13 cellular contexts compared by ENCODE assay signal in the genomic region with DNA sequence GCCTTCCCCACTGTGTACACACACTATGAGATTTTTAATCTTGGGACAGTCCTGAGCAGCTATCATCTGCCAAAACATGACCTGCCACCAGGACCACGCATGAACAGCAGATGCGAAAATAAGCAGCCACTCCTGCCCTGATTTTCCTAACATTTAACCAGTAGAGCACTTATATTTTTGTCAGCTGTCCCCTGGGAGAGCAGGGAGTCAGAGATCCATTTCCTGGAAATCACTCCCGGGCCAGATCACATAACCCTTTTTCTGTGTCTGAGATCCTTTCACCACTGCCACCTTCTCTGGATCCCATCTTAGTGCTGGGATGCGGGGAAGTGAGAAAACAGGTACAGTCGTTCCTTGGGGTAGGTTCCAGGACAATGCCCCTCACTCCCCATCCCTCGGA. TPM values are rescaled to one million over a fixed set of nuclear protein-coding genes. Genes with fewer than 3 reads are reported as not detected.
DNase-seq lines count a peak whose midpoint lies in the region; ATAC-seq and TF ChIP-seq lines count a peak whose summit lies in the region.
"Had no signal": no experiment of that assay in that cellular context is flagged by ENCODE, and none has a peak within 500 bp of the region (broad histone marks: within the 10 kb centered on the region; RNA-seq: fewer than 3 reads in every experiment).

No MANE protein-coding gene starts in this region.

- peak overlapping the region; percentile 24; the same call in 1 of the 2 replicates for H3K4me2 ChIP-seq in IMR-90 (ENCODE audit: low read depth, low read length)
- H3K4me2 ChIP-seq: PC-9 had no signal

- H3K9me3 Mint-ChIP-seq in brain, result no peaks in the 10 kb centered on the region
- no peaks in the 10 kb centered on the region for H3K9me3 Mint-ChIP-seq in immature natural killer cell

- H3K36me3 Mint-ChIP-seq in brain (no peaks in the 10 kb centered on the region), immature natural killer cell (no peaks in the 10 kb centered on the region)

- peak overlapping the region; percentile 97 for H2BK120ac ChIP-seq in IMR-90 (ENCODE audit: low read depth, low read length)

- H4K5ac ChIP-seq in IMR-90 (ENCODE audit: low read depth, low read length), result peak overlapping the region; percentile 99

- H3K36me3 ChIP-seq in IMR-90 (ENCODE audit: control insufficient read depth, insufficient read depth, low read length), result no peaks in the 10 kb centered on the region

- peak overlapping the region; percentile 74 for H3K9ac ChIP-seq in IMR-90 (ENCODE audit: low read depth, low read length)

- H3K4me1 Mint-ChIP-seq in brain, result no peaks in the 10 kb centered on the region
- peaks cover 6 to 8% of the 10 kb centered on the region in 2 donors for H3K4me1 Mint-ChIP-seq in immature natural killer cell

- no peak for DNase-seq in IMR-90
- no peak for DNase-seq in immature natural killer cell
- DNase-seq in NOMO-1 (lab: John Stamatoyannopoulos, UW; ENCODE audit: unreplicated experiment in 2 of 2), result no peak
- DNase-seq in SHP77 treated with DMSO at 0.1 percent for 48 hours (lab: John Stamatoyannopoulos, UW), result no peak
- DNase-seq: DND-41, midbrain, NCI-H1694 treated with DMSO at 0.1 percent for 48 hours, PC-9 had no signal

- H3K4me3 ChIP-seq in IMR-90 (ENCODE audit: insufficient read depth, low read depth, low read length) (no peak overlapping the region), skin epidermis (no peak overlapping the region)
- H3K4me3 ChIP-seq: PC-9 had no signal

- no TSS peak for BruUV-seq in IMR-90 (replicated peaks; lab: Mats Ljungman, UMichigan)

- H4K8ac ChIP-seq in IMR-90 (ENCODE audit: low read depth in 2 of 2, low read length in 2 of 2), result peak overlapping the region; percentile 88 to 95

- TF ChIP-seq CTCF in IMR-90 (conservative IDR thresholded peaks at IDR 0.05; ENCODE audit: low read depth, low read length) (no peak), brain (conservative IDR thresholded peaks at IDR 0.05) (no peak)

- H2BK15ac ChIP-seq in IMR-90 (ENCODE audit: low read depth, low read length), result peak overlapping the region; percentile 93

- peak overlapping the region; percentile 97 for H3K4ac ChIP-seq in IMR-90 (ENCODE audit: low read depth, low read length)

- WGBS in IMR-90 (ENCODE audit: extremely low coverage in 2 of 2, insufficient read length in 1 of 2), 2 experiments, result 87% methylated on average over 2 of the region's 6 CpGs; no CpG with 5 or more reads in 1 of the 2 experiments

- H3K27me3 Mint-ChIP-seq in brain (peaks cover 3% of the 10 kb centered on the region), immature natural killer cell (ENCODE audit: low read depth in 3 of 3) (peaks cover 0 to 5% (median 0%) of the 10 kb centered on the region in 3 donors)

- intact Hi-C loops in IMR-90 (cut with micrococcal nuclease), result loop anchor here (2.0 kb wide), 1 partner anchor 70 kb away; a partner anchor contains a TSS

- H3K9me3 ChIP-seq in IMR-90 (ENCODE audit: control insufficient read depth, insufficient read depth, low read length), result no peaks in the 10 kb centered on the region

- TF ChIP-seq POLR2A in IMR-90 (IDR thresholded peaks at IDR 0.05; ENCODE audit: low read depth, low read length), result no peak

- POLR2A ChIA-PET in IMR-90 (lab: Charles Lee; ENCODE audit: unreplicated experiment), result interaction anchor here (0.6 kb wide), 1 partner anchor 1309 kb away, joined by 11 read pairs; no protein-coding TSS in a partner anchor

- H3K14ac ChIP-seq in IMR-90 (replicated peaks; ENCODE audit: low read depth, low read length), result peak overlapping the region; percentile 93

- ATAC-seq in IMR-90 (ENCODE audit: low read depth), result no peak
- no peak for ATAC-seq in HG02885 (IDR thresholded peaks at IDR 0.05; ENCODE audit: poor library complexity, unreplicated experiment)
- no peak for ATAC-seq in HG02884 (IDR thresholded peaks at IDR 0.05; ENCODE audit: unreplicated experiment)
- ATAC-seq: HCT116 had no signal

- H3K27ac ChIP-seq in IMR-90 (ENCODE audit: insufficient read depth, low read length) (peak overlapping the region; percentile 97), skin epidermis (peak overlapping the region in 19 of 21 experiments; percentile 52 to 99 (median 78))
- H3K27ac ChIP-seq: PC-9 had no signal

- H2AFZ ChIP-seq in IMR-90 (replicated peaks; ENCODE audit: low read length, poor library complexity), result peak overlapping the region; percentile 89
- H2AFZ ChIP-seq: PC-9 had no signal

- H2BK20ac ChIP-seq in IMR-90 (ENCODE audit: low read depth, low read length), result peak overlapping the region; percentile 99

- H3K18ac ChIP-seq in IMR-90 (ENCODE audit: low read depth, low read length), result peak overlapping the region; percentile 97

- in situ Hi-C loops in IMR-90 (cut with MboI; ENCODE audit: low sequenced_read_pairs), result no loop called here

- peaks cover 11 to 48% of the 10 kb centered on the region in 2 experiments for H3K79me1 ChIP-seq in IMR-90 (ENCODE audit: low read depth in 1 of 2, low read length in 2 of 2)

- H3K27ac Mint-ChIP-seq in brain, result peak overlapping the region in 2 of 5 experiments; percentile 40 to 45
- H3K27ac Mint-ChIP-seq in immature natural killer cell, result peak overlapping the region in 5 of 6 donors; percentile 41 to 87 (median 76)

- peaks cover 26% of the 10 kb centered on the region for H3K9me1 ChIP-seq in IMR-90 (ENCODE audit: insufficient read depth, low read length)

- TF ChIP-seq RAD21 in IMR-90 (IDR thresholded peaks at IDR 0.05; ENCODE audit: low read length), result no peak

- no peaks in the 10 kb centered on the region; the same call in 1 of the 2 replicates for H4K20me1 ChIP-seq in IMR-90 (ENCODE audit: insufficient read depth, low read length)

- CTCF ChIA-PET in IMR-90 (lab: Yijun Ruan, JAX), result interaction anchor here (1.0 kb wide), 1 partner anchor 144 kb away, joined by 4 read pairs; a partner anchor contains a TSS

- peak overlapping the region; percentile 97 for H2AK5ac ChIP-seq in IMR-90 (ENCODE audit: low read depth, low read length)

- dilution Hi-C loops in IMR-90 (cut with HindIII; ENCODE audit: low sequenced_read_pairs, unreplicated experiment), result no loop called here

- H3K27me3 ChIP-seq in IMR-90 (ENCODE audit: control insufficient read depth, insufficient read depth, low read length), result no peaks in the 10 kb centered on the region

- peaks cover 41% of the 10 kb centered on the region for H3K4me1 ChIP-seq in IMR-90 (ENCODE audit: control insufficient read depth, insufficient read depth, low read length)

- peak overlapping the region; percentile 44 for H2AK9ac ChIP-seq in IMR-90 (replicated peaks; ENCODE audit: low read depth, low read length, poor library complexity)

- peak overlapping the region in 4 of 5 experiments; percentile 49 to 63 (median 53) for H3K4me3 Mint-ChIP-seq in brain
- no peak overlapping the region for H3K4me3 Mint-ChIP-seq in immature natural killer cell

- H3K23ac ChIP-seq in IMR-90 (ENCODE audit: low read depth, low read length), result peak overlapping the region; percentile 85

- peak overlapping the region; percentile 99 for H2BK5ac ChIP-seq in IMR-90 (ENCODE audit: low read depth, low read length, poor library complexity, severe bottlenecking)

- peak overlapping the region; percentile 95 for H3K56ac ChIP-seq in IMR-90 (ENCODE audit: extremely low read depth, insufficient read depth, low read length)

- H4K91ac ChIP-seq in IMR-90 (ENCODE audit: insufficient read depth, low read depth, low read length), result peak overlapping the region; percentile 99

TF ChIP-seq in IMR-90, 13 proteins besides CTCF, POLR2A, EP300 and RAD21 (continues in another document):
- TF ChIP-seq NFE2L2 (IDR thresholded peaks at IDR 0.05; ENCODE audit: low read depth, low read length), result no peak
- no peak for TF ChIP-seq FOS (IDR thresholded peaks at IDR 0.05; ENCODE audit: low read depth, low read length)
- no peak for TF ChIP-seq RFX5 (IDR thresholded peaks at IDR 0.05; ENCODE audit: low read depth, low read length)
- no peak for TF ChIP-seq CEBPB (IDR thresholded peaks at IDR 0.05; ENCODE audit: low read depth, low read length)
- no peak for TF ChIP-seq MXI1 (IDR thresholded peaks at IDR 0.05; ENCODE audit: borderline replicate concordance, low read depth, low read length)
- TF ChIP-seq, protein P1, sequence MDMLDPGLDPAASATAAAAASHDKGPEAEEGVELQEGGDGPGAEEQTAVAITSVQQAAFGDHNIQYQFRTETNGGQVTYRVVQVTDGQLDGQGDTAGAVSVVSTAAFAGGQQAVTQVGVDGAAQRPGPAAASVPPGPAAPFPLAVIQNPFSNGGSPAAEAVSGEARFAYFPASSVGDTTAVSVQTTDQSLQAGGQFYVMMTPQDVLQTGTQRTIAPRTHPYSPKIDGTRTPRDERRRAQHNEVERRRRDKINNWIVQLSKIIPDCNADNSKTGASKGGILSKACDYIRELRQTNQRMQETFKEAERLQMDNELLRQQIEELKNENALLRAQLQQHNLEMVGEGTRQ (IDR thresholded peaks at IDR 0.05; ENCODE audit: low read depth, low read length), result no peak
- no peak for TF ChIP-seq BHLHE40 (IDR thresholded peaks at IDR 0.05; ENCODE audit: low read depth, low read length)
- no peak for TF ChIP-seq MAZ (IDR thresholded peaks at IDR 0.05; ENCODE audit: borderline replicate concordance, low read depth, low read length)
- TF ChIP-seq, protein P2, sequence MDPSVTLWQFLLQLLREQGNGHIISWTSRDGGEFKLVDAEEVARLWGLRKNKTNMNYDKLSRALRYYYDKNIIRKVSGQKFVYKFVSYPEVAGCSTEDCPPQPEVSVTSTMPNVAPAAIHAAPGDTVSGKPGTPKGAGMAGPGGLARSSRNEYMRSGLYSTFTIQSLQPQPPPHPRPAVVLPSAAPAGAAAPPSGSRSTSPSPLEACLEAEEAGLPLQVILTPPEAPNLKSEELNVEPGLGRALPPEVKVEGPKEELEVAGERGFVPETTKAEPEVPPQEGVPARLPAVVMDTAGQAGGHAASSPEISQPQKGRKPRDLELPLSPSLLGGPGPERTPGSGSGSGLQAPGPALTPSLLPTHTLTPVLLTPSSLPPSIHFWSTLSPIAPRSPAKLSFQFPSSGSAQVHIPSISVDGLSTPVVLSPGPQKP (IDR thresholded peaks at IDR 0.05; ENCODE audit: borderline replicate concordance, low read depth, low read length), result no peak
- no peak for TF ChIP-seq SMC3 (IDR thresholded peaks at IDR 0.05; ENCODE audit: low read depth, low read length)
- TF ChIP-seq CHD1 (IDR thresholded peaks at IDR 0.05; ENCODE audit: low read depth, low read length), result no peak

RNA-seq across cellular contexts. Expression of a gene that starts 5.7 kb away (rescaled TPM):
- total RNA-seq in IMR-90 (2012; rRNA removed), result 0.54 and 0.83 TPM in 2 replicates
- polyA plus RNA-seq in IMR-90 (2012; rRNA removed), result 1.3 TPM in 2 replicates
- polyA plus RNA-seq in IMR-90 (2012; cell fraction: cytosol; rRNA removed), result 1.5 and 1.6 TPM in 2 replicates
- polyA plus RNA-seq in IMR-90 (2012; cell fraction: nucleus; rRNA removed; ENCODE audit: low replicate concordance), result 2.5 and 4.1 TPM in 2 replicates
- polyA plus RNA-seq in brain (ENCODE audit: insufficient read depth, low read depth, low replicate concordance), result 9.5 TPM
- polyA plus RNA-seq in immature natural killer cell, result 1 to 10 TPM; 1.3 to 2.0 (median 1.8) TPM

RNA-seq across cellular contexts. Expression of a gene that starts 57.2 kb away (rescaled TPM):
- 4.5 and 4.7 TPM in 2 replicates for total RNA-seq in IMR-90 (2012; rRNA removed)
- polyA plus RNA-seq in IMR-90 (2012; rRNA removed) (3.1 and 3.2 TPM in 2 replicates), brain (ENCODE audit: insufficient read depth, low read depth, low replicate concordance) (26.9 TPM), immature natural killer cell (1 to 10 TPM in 2 of 3 donors, under 1 TPM in 1; 0.59 to 2.8 (median 1.1) TPM)
- polyA plus RNA-seq in IMR-90 (2012; cell fraction: cytosol; rRNA removed), result 1.5 and 3.4 TPM in 2 replicates
- 6.1 and 14.6 TPM in 2 replicates for polyA plus RNA-seq in IMR-90 (2012; cell fraction: nucleus; rRNA removed; ENCODE audit: low replicate concordance)

Comparison
In these comparisons a context has a peak if more than half of its experiments do, and no peak if none do; other contexts are left out.
1. H3K4me3 Mint-ChIP-seq: peak in brain (4 of 5); none in immature natural killer cell (0 of 5).